In genomic region chrX:19375546-19375945, GRCh38 we compare ENCODE assay signal across 1 cellular context.
TF ChIP-seq lines count a peak whose summit lies in the region.

No MANE protein-coding gene starts in this region.

TF ChIP-seq in K562, 482 proteins besides CTCF, POLR2A, EP300 and RAD21 (continued from another document):
- TF ChIP-seq, protein P1, sequence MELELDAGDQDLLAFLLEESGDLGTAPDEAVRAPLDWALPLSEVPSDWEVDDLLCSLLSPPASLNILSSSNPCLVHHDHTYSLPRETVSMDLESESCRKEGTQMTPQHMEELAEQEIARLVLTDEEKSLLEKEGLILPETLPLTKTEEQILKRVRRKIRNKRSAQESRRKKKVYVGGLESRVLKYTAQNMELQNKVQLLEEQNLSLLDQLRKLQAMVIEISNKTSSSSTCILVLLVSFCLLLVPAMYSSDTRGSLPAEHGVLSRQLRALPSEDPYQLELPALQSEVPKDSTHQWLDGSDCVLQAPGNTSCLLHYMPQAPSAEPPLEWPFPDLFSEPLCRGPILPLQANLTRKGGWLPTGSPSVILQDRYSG (tag; conservative IDR thresholded peaks at IDR 0.05; ENCODE audit: low read depth), result no peak
- no peak for TF ChIP-seq ARID1B (IDR thresholded peaks at IDR 0.05)
- TF ChIP-seq, protein P2, sequence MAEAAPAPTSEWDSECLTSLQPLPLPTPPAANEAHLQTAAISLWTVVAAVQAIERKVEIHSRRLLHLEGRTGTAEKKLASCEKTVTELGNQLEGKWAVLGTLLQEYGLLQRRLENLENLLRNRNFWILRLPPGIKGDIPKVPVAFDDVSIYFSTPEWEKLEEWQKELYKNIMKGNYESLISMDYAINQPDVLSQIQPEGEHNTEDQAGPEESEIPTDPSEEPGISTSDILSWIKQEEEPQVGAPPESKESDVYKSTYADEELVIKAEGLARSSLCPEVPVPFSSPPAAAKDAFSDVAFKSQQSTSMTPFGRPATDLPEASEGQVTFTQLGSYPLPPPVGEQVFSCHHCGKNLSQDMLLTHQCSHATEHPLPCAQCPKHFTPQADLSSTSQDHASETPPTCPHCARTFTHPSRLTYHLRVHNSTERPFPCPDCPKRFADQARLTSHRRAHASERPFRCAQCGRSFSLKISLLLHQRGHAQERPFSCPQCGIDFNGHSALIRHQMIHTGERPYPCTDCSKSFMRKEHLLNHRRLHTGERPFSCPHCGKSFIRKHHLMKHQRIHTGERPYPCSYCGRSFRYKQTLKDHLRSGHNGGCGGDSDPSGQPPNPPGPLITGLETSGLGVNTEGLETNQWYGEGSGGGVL (CRISPR knock-in tag; IDR thresholded peaks at IDR 0.05), result no peak
- TF ChIP-seq, protein P3, sequence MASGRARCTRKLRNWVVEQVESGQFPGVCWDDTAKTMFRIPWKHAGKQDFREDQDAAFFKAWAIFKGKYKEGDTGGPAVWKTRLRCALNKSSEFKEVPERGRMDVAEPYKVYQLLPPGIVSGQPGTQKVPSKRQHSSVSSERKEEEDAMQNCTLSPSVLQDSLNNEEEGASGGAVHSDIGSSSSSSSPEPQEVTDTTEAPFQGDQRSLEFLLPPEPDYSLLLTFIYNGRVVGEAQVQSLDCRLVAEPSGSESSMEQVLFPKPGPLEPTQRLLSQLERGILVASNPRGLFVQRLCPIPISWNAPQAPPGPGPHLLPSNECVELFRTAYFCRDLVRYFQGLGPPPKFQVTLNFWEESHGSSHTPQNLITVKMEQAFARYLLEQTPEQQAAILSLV (tag; IDR thresholded peaks at IDR 0.05), result no peak
